8 cellular contexts compared by ENCODE assay signal in genomic region chr12:31728917-31729640, GRCh38. TPM values are rescaled to one million over a fixed set of nuclear protein-coding genes. Genes with fewer than 3 reads are reported as not detected.
DNase-seq lines count a peak whose midpoint lies in the region; ATAC-seq and TF ChIP-seq lines count a peak whose summit lies in the region.

TSS of gene AMN1 (minus strand) at chr12:31729021. CDS start at chr12:31729008, 13 bp downstream.

- H3K4me1 ChIP-seq in OCI-LY7 (ENCODE audit: insufficient read depth, low read length, poor library complexity, severe bottlenecking) (peaks cover 61% of the 10 kb centered on the region), mononuclear cell (ENCODE audit: insufficient read depth, low read length) (peaks cover 78% of the 10 kb centered on the region)

- no peak for TF ChIP-seq CTCF in OCI-LY7 (conservative IDR thresholded peaks at IDR 0.05; ENCODE audit: low read length)

- H3K79me2 ChIP-seq in OCI-LY7 (ENCODE audit: insufficient read depth, low read depth, low read length) = peaks cover 22% of the 10 kb centered on the region; the same call in 1 of the 2 replicates

- ATAC-seq in GM21526 (IDR thresholded peaks at IDR 0.05; ENCODE audit: low FRiP score, unreplicated experiment) = peak; percentile 94

- H3K9me3 ChIP-seq in OCI-LY7 (ENCODE audit: low read length) = no peaks in the 10 kb centered on the region
- no peaks in the 10 kb centered on the region for H3K9me3 ChIP-seq in mononuclear cell (ENCODE audit: low read depth, low read length)

- POLR2A ChIA-PET in OCI-LY7 (lab: Charles Lee) = interaction anchor here (0.5 to 6.8 kb wide), 17 partner anchors 9 to 950 kb away, joined by 3 to 59 read pairs (median 4); partner anchors contain the start of gene DNM1L

- peak within 1 kb of the TSS; percentile 95 for H3K4me2 ChIP-seq in OCI-LY7 (ENCODE audit: low read length)

- no peaks in the 10 kb centered on the region for H4K20me1 ChIP-seq in OCI-LY7 (ENCODE audit: insufficient read depth, low read length)

- no TSS peak for BruUV-seq in OCI-LY7 (replicated peaks; lab: Mats Ljungman, UMichigan)

- H2AFZ ChIP-seq in OCI-LY7 (ENCODE audit: low read length) = peak within 1 kb of the TSS; percentile 83

- intact Hi-C loops in OCI-LY7 (cut with micrococcal nuclease; ENCODE audit: unreplicated experiment) = loop anchor here (1.0 to 5.0 kb wide), 5 partner anchors 18 to 232 kb away; partner anchors contain the start of gene ETFBKMT

- no peaks in the 10 kb centered on the region for H3K27me3 ChIP-seq in mononuclear cell (ENCODE audit: insufficient read depth, low read length)

- DNase-seq in DMS 273 (lab: John Stamatoyannopoulos, UW; ENCODE audit: unreplicated experiment) (peak; percentile 99), HuH-7 (ENCODE audit: low spot score) (peak; percentile 95), OCI-LY7 (ENCODE audit: low spot score) (peak; percentile 100), activated T-cell treated with anti-CD3 and anti-CD28 coated beads for 48 hours (ENCODE audit: low read depth) (peak; percentile 99), epithelial cell of prostate (ENCODE audit: low read depth, low spot score) (peak; percentile 97)
- peak; percentile 96 to 99 for DNase-seq in stimulated activated CD8-positive, alpha-beta memory T cell treated with anti-CD3 and anti-CD28 coated beads, Interleukin-2, amount 100 ng/mL, for 48 hours (ENCODE audit: low read depth in 2 of 2)

- H3K27ac ChIP-seq in OCI-LY7 (ENCODE audit: low read depth, low read length, poor library complexity, severe bottlenecking) (peak within 1 kb of the TSS; percentile 81), epithelial cell of prostate (peak within 1 kb of the TSS; percentile 99)

- H3K9me2 ChIP-seq in OCI-LY7 (ENCODE audit: insufficient read depth, low read length) = no peaks in the 10 kb centered on the region

- CTCF ChIA-PET in OCI-LY7 (lab: Charles Lee; ENCODE audit: unreplicated experiment) = no interaction called here

- H3K4me3 ChIP-seq in OCI-LY7 (ENCODE audit: low read depth, low read length, poor library complexity, severe bottlenecking) = peak within 1 kb of the TSS; percentile 76
- H3K4me3 ChIP-seq in mononuclear cell (ENCODE audit: low read length) = peak within 1 kb of the TSS; percentile 85

- no peaks in the 10 kb centered on the region for H3K36me3 ChIP-seq in OCI-LY7 (ENCODE audit: insufficient read depth, low read length)

RNA-seq across cellular contexts. Expression of gene AMN1, which starts in this region (rescaled TPM):
- 14.1 and 20.1 TPM in 2 replicates for total RNA-seq in OCI-LY7 (2014; rRNA removed; shearing (Covaris generic))
- total RNA-seq in OCI-LY7 (2022) (12.6 and 15.2 TPM in 2 replicates), mononuclear cell (12.0 TPM)

Comparison
In these comparisons a context has a peak if more than half of its experiments do, and no peak if none do; other contexts are left out.
1. Peak in every context shown above with its lines: DNase-seq, ATAC-seq, H3K4me3 ChIP-seq and H3K27ac ChIP-seq.